Comparison of ENCODE assay signal across 9 cellular contexts in the genomic region with DNA sequence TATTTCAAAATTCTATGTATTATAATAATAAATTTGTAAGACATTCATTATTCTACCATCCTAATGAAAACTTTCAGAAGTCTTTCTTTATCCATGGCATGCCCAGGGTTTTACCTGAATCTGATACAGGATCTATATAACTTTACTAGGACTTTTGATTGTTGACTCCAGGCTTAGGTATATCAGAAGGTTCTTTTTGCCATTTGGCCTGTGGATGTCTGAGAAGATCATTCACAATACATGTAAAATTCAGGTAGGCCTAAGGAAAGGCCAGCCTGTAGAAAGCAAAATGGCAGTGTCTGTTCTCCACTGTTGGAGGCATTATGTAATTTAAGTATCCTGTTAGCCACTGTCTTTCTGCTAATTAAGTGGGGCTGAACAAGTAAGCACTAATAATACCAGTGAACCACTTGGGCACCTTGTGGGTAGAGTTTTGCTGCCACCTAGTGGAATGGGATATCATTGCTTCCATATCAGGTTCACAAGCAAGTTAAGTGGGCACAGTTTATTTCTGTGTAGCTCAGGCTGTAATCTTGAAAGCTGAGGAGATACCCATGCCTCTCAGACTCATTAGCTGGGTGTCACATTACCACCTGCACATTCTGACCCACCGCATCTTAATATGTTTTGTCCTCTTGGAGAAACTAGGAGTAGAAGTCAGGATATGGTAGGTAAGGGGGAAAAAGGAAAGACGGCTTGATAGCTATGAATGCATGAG.
DNase-seq lines count a peak whose midpoint lies in the region; ATAC-seq, FAIRE-seq and TF ChIP-seq lines count a peak whose summit lies in the region.
"Had no signal": no experiment of that assay in that cellular context is flagged by ENCODE, and none has a peak within 500 bp of the region (broad histone marks: within the 10 kb centered on the region; RNA-seq: fewer than 3 reads in every experiment).

No MANE protein-coding gene starts in this region.

- FAIRE-seq in endothelial cell of umbilical vein (lab: Jason Lieb, UNC), result peak; percentile 72

- no peak overlapping the region for H2AFZ ChIP-seq in endothelial cell of umbilical vein (ENCODE audit: low read depth, low read length)

- H3K4me3 Mint-ChIP-seq in activated CD8-positive, alpha-beta memory T cell treated with anti-CD3 and anti-CD28 coated beads, Interleukin-2, amount 10 ng/mL, durations not matched to agents 7 days and 5 days, result no peak overlapping the region
- no peak overlapping the region for H3K4me3 Mint-ChIP-seq in stimulated activated effector memory CD8-positive, alpha-beta T cell treated with anti-CD3 and anti-CD28 coated beads, Interleukin-12 subunit alpha, Interleukin-12 subunit beta, amount 100 ng/mL, for 72 hours
- H3K4me3 Mint-ChIP-seq: T-helper 1 cell treated with Interleukin-12 subunit alpha and Interleukin-12 subunit beta and Interleukin-4 antibody, amounts not matched to agents 30 μg/mL and 1 μg/mL, for 36 hours had no signal

- H3K36me3 ChIP-seq in endothelial cell of umbilical vein (ENCODE audit: control insufficient read depth in 2 of 2, extremely low read depth in 1 of 2, insufficient read depth in 2 of 2, low read length in 2 of 2), result peaks cover 0 to 5% of the 10 kb centered on the region in 2 experiments

- H3K4me1 ChIP-seq in endothelial cell of umbilical vein (ENCODE audit: control insufficient read depth, extremely low read depth, insufficient read depth, low read length), result no peaks in the 10 kb centered on the region

- no peak overlapping the region for H3K4me2 ChIP-seq in endothelial cell of umbilical vein (ENCODE audit: insufficient read depth, low read length)

- TF ChIP-seq POLR2A in endothelial cell of umbilical vein (IDR thresholded peaks at IDR 0.05; ENCODE audit: low read depth, low read length), result no peak

- TF ChIP-seq CTCF in GM20000 (IDR thresholded peaks at IDR 0.05; ENCODE audit: extremely low read depth, missing control alignments) (peak; percentile 60), endothelial cell of umbilical vein (IDR thresholded peaks at IDR 0.05; ENCODE audit: extremely low read depth in 1 of 2, insufficient read depth in 1 of 2, low read depth in 1 of 2, low read length in 2 of 2) (peak; percentile 70 to 77)

- POLR2A ChIA-PET in endothelial cell of umbilical vein (lab: Charles Lee), result interaction anchor here (1.0 kb wide), 1 partner anchor 197 kb away, joined by 4 read pairs; no protein-coding TSS in a partner anchor

- CTCF ChIA-PET in activated CD8-positive, alpha-beta memory T cell treated with anti-CD3 and anti-CD28 coated beads, Interleukin-2, amount 10 ng/mL, durations not matched to agents 7 days and 5 days (lab: Charles Lee), result interaction anchor here (0.5 to 1.7 kb wide), 19 partner anchors 10 to 494 kb away, joined by 3 to 14 read pairs (median 4); partner anchors contain the start of gene SEPTIN7
- CTCF ChIA-PET in endothelial cell of umbilical vein (lab: Charles Lee), result interaction anchor here (0.6 to 2.5 kb wide), 17 partner anchors 10 to 481 kb away, joined by 3 to 118 read pairs (median 4); partner anchors contain the start of genes HERPUD2 and SEPTIN7

- ATAC-seq in activated CD8-positive, alpha-beta memory T cell treated with anti-CD3 and anti-CD28 coated beads, Interleukin-2, amount 10 ng/mL, durations not matched to agents 7 days and 5 days, result peak; percentile 89
- ATAC-seq in stimulated activated effector memory CD8-positive, alpha-beta T cell treated with anti-CD3 and anti-CD28 coated beads, Interleukin-12 subunit alpha, Interleukin-12 subunit beta, amount 100 ng/mL, for 72 hours, result peak; percentile 85

- H3K36me3 Mint-ChIP-seq in activated CD8-positive, alpha-beta memory T cell treated with anti-CD3 and anti-CD28 coated beads, Interleukin-2, amount 10 ng/mL, durations not matched to agents 7 days and 5 days, result peaks cover 10% of the 10 kb centered on the region
- H3K36me3 Mint-ChIP-seq in stimulated activated effector memory CD8-positive, alpha-beta T cell treated with anti-CD3 and anti-CD28 coated beads, Interleukin-12 subunit alpha, Interleukin-12 subunit beta, amount 100 ng/mL, for 72 hours, result peaks cover 55% of the 10 kb centered on the region

- no peaks in the 10 kb centered on the region for H3K79me2 ChIP-seq in endothelial cell of umbilical vein (ENCODE audit: control insufficient read depth, insufficient read depth, low read length)

- no peak overlapping the region for H3K9ac ChIP-seq in endothelial cell of umbilical vein (replicated peaks; ENCODE audit: extremely low read depth, insufficient read depth, low read length)

- no peaks in the 10 kb centered on the region for H3K9me1 ChIP-seq in endothelial cell of umbilical vein (replicated peaks; ENCODE audit: control insufficient read depth, extremely low read depth, insufficient read depth, low read length)

- no peaks in the 10 kb centered on the region for H3K27me3 ChIP-seq in endothelial cell of umbilical vein (ENCODE audit: control insufficient read depth in 2 of 2, insufficient read depth in 2 of 2, low read length in 2 of 2)

- dilution Hi-C loops in endothelial cell of umbilical vein (cut with MboI; ENCODE audit: extremely low pct_ligation_motif_present, low sequenced_read_pairs), result no loop called here

- H3K9me3 ChIP-seq in endothelial cell of umbilical vein (replicated peaks; ENCODE audit: control insufficient read depth, insufficient read depth, low read length), result no peaks in the 10 kb centered on the region

- no peak overlapping the region for H3K27ac Mint-ChIP-seq in activated CD8-positive, alpha-beta memory T cell treated with anti-CD3 and anti-CD28 coated beads, Interleukin-2, amount 10 ng/mL, durations not matched to agents 7 days and 5 days
- H3K27ac Mint-ChIP-seq in stimulated activated effector memory CD8-positive, alpha-beta T cell treated with anti-CD3 and anti-CD28 coated beads, Interleukin-12 subunit alpha, Interleukin-12 subunit beta, amount 100 ng/mL, for 72 hours, result no peak overlapping the region
- H3K27ac Mint-ChIP-seq: T-helper 1 cell treated with Interleukin-12 subunit alpha and Interleukin-12 subunit beta and Interleukin-4 antibody, amounts not matched to agents 30 μg/mL and 1 μg/mL, for 36 hours had no signal

- DNase-seq in COLO829 (ENCODE audit: low spot score), result peak; percentile 70
- DNase-seq in GM20000 (ENCODE audit: low spot score), result peak; percentile 54
- peak; percentile 54 for DNase-seq in HT1080 (ENCODE audit: low read depth)
- peak; percentile 26 for DNase-seq in NOMO-1 treated with dmso at 0.1 percent for 144 hours (lab: John Stamatoyannopoulos, UW; ENCODE audit: unreplicated experiment)
- peak; percentile 81 for DNase-seq in activated CD8-positive, alpha-beta memory T cell treated with anti-CD3 and anti-CD28 coated beads, Interleukin-2, amount 10 ng/mL, durations not matched to agents 7 days and 5 days
- DNase-seq in endothelial cell of umbilical vein (ENCODE audit: low read depth, low spot score), result peak; percentile 84
- peak; percentile 78 for DNase-seq in mucosa of gallbladder (ENCODE audit: low spot score)
- DNase-seq in stimulated activated effector memory CD8-positive, alpha-beta T cell treated with anti-CD3 and anti-CD28 coated beads, Interleukin-12 subunit alpha, Interleukin-12 subunit beta, amount 100 ng/mL, for 72 hours (ENCODE audit: low spot score in 2 of 2), result peak; percentile 55 to 77

- no peak overlapping the region for H3K4me3 ChIP-seq in endothelial cell of umbilical vein (replicated peaks in 1 of 3; ENCODE audit: insufficient read depth in 1 of 3, low read depth in 1 of 3, low read length in 3 of 3)

- H3K27ac ChIP-seq in endothelial cell of umbilical vein (ENCODE audit: insufficient read depth, low read depth, low read length), result no peak overlapping the region

- no peaks in the 10 kb centered on the region for H4K20me1 ChIP-seq in endothelial cell of umbilical vein (replicated peaks; ENCODE audit: control insufficient read depth, extremely low read depth, insufficient read depth, low read length)

- intact Hi-C loops in endothelial cell of umbilical vein (cut with micrococcal nuclease), result loop anchor here (1.0 to 10.0 kb wide), 5 partner anchors 106 to 482 kb away; partner anchors contain the start of gene SEPTIN7

- no peaks in the 10 kb centered on the region for H3K9me3 Mint-ChIP-seq in activated CD8-positive, alpha-beta memory T cell treated with anti-CD3 and anti-CD28 coated beads, Interleukin-2, amount 10 ng/mL, durations not matched to agents 7 days and 5 days (ENCODE audit: low read depth)
- no peaks in the 10 kb centered on the region for H3K9me3 Mint-ChIP-seq in stimulated activated effector memory CD8-positive, alpha-beta T cell treated with anti-CD3 and anti-CD28 coated beads, Interleukin-12 subunit alpha, Interleukin-12 subunit beta, amount 100 ng/mL, for 72 hours

- no peaks in the 10 kb centered on the region for H3K27me3 Mint-ChIP-seq in activated CD8-positive, alpha-beta memory T cell treated with anti-CD3 and anti-CD28 coated beads, Interleukin-2, amount 10 ng/mL, durations not matched to agents 7 days and 5 days

- peaks cover 6% of the 10 kb centered on the region for H3K4me1 Mint-ChIP-seq in activated CD8-positive, alpha-beta memory T cell treated with anti-CD3 and anti-CD28 coated beads, Interleukin-2, amount 10 ng/mL, durations not matched to agents 7 days and 5 days
- peaks cover 7% of the 10 kb centered on the region for H3K4me1 Mint-ChIP-seq in stimulated activated effector memory CD8-positive, alpha-beta T cell treated with anti-CD3 and anti-CD28 coated beads, Interleukin-12 subunit alpha, Interleukin-12 subunit beta, amount 100 ng/mL, for 72 hours

- no TSS peak for BruUV-seq in endothelial cell of umbilical vein (replicated peaks; lab: Mats Ljungman, UMichigan)

TF ChIP-seq in endothelial cell of umbilical vein, 7 proteins besides CTCF, POLR2A, EP300 and RAD21:
- no peak for TF ChIP-seq EZH2 (IDR thresholded peaks at IDR 0.05; ENCODE audit: borderline replicate concordance, low read depth, low read length, severe bottlenecking)
- TF ChIP-seq MAX (IDR thresholded peaks at IDR 0.05; ENCODE audit: insufficient read depth, insufficient read length), result no peak
- no peak for TF ChIP-seq MYC (IDR thresholded peaks at IDR 0.05; ENCODE audit: low read depth, low read length)
- no peak for TF ChIP-seq JUN (IDR thresholded peaks at IDR 0.05; ENCODE audit: borderline replicate concordance, insufficient read depth, insufficient read length, low read depth)
- no peak for TF ChIP-seq GATA2 (IDR thresholded peaks at IDR 0.05; ENCODE audit: insufficient read depth, insufficient read length, low read depth, low read length)
- no peak for TF ChIP-seq POLR2AphosphoS5 (IDR thresholded peaks at IDR 0.05; ENCODE audit: insufficient read depth, low read depth, low read length)
- TF ChIP-seq FOS (IDR thresholded peaks at IDR 0.05; ENCODE audit: borderline replicate concordance, insufficient read depth, low read length), result no peak
TF ChIP-seq in endothelial cell of umbilical vein: peak in this region for 0.

Comparison
In these comparisons a context has a peak if more than half of its experiments do, and no peak if none do; other contexts are left out.
1. DNase-seq: peak in every context shown above with its lines; median percentile 84 in endothelial cell of umbilical vein; 81 in activated CD8-positive, alpha-beta memory T cell treated with anti-CD3 and anti-CD28 coated beads, Interleukin-2, amount 10 ng/mL, durations not matched to agents 7 days and 5 days; 78 in mucosa of gallbladder; 70 in COLO829; 66 in stimulated activated effector memory CD8-positive, alpha-beta T cell treated with anti-CD3 and anti-CD28 coated beads, Interleukin-12 subunit alpha, Interleukin-12 subunit beta, amount 100 ng/mL, for 72 hours; 54 in GM20000; 54 in HT1080; 26 in NOMO-1 treated with dmso at 0.1 percent for 144 hours.